In the genomic region with DNA sequence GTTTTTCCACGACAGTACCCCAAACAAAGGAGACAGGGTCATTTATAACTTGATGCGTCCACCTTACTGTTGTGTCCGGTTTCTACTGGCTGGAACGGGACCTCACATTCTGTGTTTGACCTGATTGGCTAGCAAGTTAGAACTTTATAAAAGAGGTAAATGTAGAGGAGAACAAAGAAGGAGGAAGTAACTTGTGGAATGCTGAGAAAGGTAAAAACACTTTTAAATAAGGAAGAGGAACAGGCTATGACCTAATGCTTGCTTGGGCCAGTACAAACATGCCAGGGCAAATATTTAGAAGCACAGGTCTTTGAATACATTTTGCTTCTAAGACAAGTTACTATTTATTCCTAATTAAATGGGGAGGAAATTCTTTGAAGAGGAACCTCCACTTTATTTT, we compare ENCODE assay signal across 16 cellular contexts.
"Had no signal": no experiment of that assay in that cellular context is flagged by ENCODE, and none has a peak within 500 bp of the region (broad histone marks: within the 10 kb centered on the region; RNA-seq: fewer than 3 reads in every experiment).

No MANE protein-coding gene starts in this region.

- H3K9ac ChIP-seq: parathyroid adenoma had no signal

- H3K9me3 ChIP-seq: heart left ventricle, left lung, mucosa of descending colon had no signal

- H3K36me3 ChIP-seq: heart left ventricle, left lung had no signal

- H3K4me3 ChIP-seq: heart left ventricle, left lung, mucosa of descending colon had no signal

- H3K9me3 Mint-ChIP-seq: activated naive CD8-positive, alpha-beta T cell treated with anti-CD3 and anti-CD28 coated beads, Interleukin-2, amount 50 U/mL, for 24 hours; activated T-helper 17 cell treated with anti-CD3 and anti-CD28 coated beads, Interleukin-2, amount 50 U/mL, for 72 hours; memory B cell; naive thymus-derived CD4-positive, alpha-beta T cell had no signal

- H3K27ac Mint-ChIP-seq: activated naive CD8-positive, alpha-beta T cell treated with anti-CD3 and anti-CD28 coated beads, Interleukin-2, amount 50 U/mL, for 24 hours; activated T-helper 17 cell treated with anti-CD3 and anti-CD28 coated beads, Interleukin-2, amount 50 U/mL, for 72 hours; memory B cell; naive thymus-derived CD4-positive, alpha-beta T cell had no signal

- ATAC-seq: activated naive CD8-positive, alpha-beta T cell treated with anti-CD3 and anti-CD28 coated beads, Interleukin-2, amount 50 U/mL, for 24 hours; activated T-helper 17 cell treated with anti-CD3 and anti-CD28 coated beads, Interleukin-2, amount 50 U/mL, for 72 hours; heart left ventricle; left lung; mucosa of descending colon; naive thymus-derived CD4-positive, alpha-beta T cell had no signal

- H3K27me3 ChIP-seq: heart left ventricle, left lung had no signal

- H3K36me3 Mint-ChIP-seq: memory B cell had no signal

- H3K4me1 ChIP-seq: parathyroid adenoma had no signal

- H3K4me1 Mint-ChIP-seq: activated naive CD8-positive, alpha-beta T cell treated with anti-CD3 and anti-CD28 coated beads, Interleukin-2, amount 50 U/mL, for 24 hours; activated T-helper 17 cell treated with anti-CD3 and anti-CD28 coated beads, Interleukin-2, amount 50 U/mL, for 72 hours; memory B cell; naive thymus-derived CD4-positive, alpha-beta T cell had no signal

- H3K79me2 ChIP-seq: parathyroid adenoma had no signal

- H3K4me3 Mint-ChIP-seq: activated naive CD8-positive, alpha-beta T cell treated with anti-CD3 and anti-CD28 coated beads, Interleukin-2, amount 50 U/mL, for 24 hours; activated T-helper 17 cell treated with anti-CD3 and anti-CD28 coated beads, Interleukin-2, amount 50 U/mL, for 72 hours; memory B cell; naive thymus-derived CD4-positive, alpha-beta T cell had no signal

- H2AFZ ChIP-seq: parathyroid adenoma had no signal

- H3K27ac ChIP-seq: heart left ventricle, parathyroid adenoma had no signal

- DNase-seq: activated CD4-positive, alpha-beta T cell treated with anti-CD3 and anti-CD28 coated beads for 1 hour; activated CD4-positive, alpha-beta T cell treated with anti-CD3 and anti-CD28 coated beads, Interleukin-2, amount 50 U/mL, for 48 hours; activated naive CD4-positive, alpha-beta T cell treated with Interleukin-2 at 50 U/mL for 16 hours; activated naive CD8-positive, alpha-beta T cell treated with anti-CD3 and anti-CD28 coated beads, Interleukin-2, amount 50 U/mL, for 24 hours; aorta; foreskin melanocyte; heart left ventricle; left lung; mucosa of descending colon; naive thymus-derived CD4-positive, alpha-beta T cell; stimulated activated CD4-positive, alpha-beta T cell treated with anti-CD3 and anti-CD28 coated beads, Interleukin-12 subunit alpha, Interleukin-12 subunit beta, amount 100 ng/mL, for 4 hours; stimulated activated CD4-positive, alpha-beta T cell treated with anti-CD3 and anti-CD28 coated beads, Interleukin-2, amount 100 ng/mL, for 24 hours; SW 1271 had no signal

- H3K27me3 Mint-ChIP-seq: activated naive CD8-positive, alpha-beta T cell treated with anti-CD3 and anti-CD28 coated beads, Interleukin-2, amount 50 U/mL, for 24 hours; activated T-helper 17 cell treated with anti-CD3 and anti-CD28 coated beads, Interleukin-2, amount 50 U/mL, for 72 hours; memory B cell; naive thymus-derived CD4-positive, alpha-beta T cell had no signal
